In the genomic region with DNA sequence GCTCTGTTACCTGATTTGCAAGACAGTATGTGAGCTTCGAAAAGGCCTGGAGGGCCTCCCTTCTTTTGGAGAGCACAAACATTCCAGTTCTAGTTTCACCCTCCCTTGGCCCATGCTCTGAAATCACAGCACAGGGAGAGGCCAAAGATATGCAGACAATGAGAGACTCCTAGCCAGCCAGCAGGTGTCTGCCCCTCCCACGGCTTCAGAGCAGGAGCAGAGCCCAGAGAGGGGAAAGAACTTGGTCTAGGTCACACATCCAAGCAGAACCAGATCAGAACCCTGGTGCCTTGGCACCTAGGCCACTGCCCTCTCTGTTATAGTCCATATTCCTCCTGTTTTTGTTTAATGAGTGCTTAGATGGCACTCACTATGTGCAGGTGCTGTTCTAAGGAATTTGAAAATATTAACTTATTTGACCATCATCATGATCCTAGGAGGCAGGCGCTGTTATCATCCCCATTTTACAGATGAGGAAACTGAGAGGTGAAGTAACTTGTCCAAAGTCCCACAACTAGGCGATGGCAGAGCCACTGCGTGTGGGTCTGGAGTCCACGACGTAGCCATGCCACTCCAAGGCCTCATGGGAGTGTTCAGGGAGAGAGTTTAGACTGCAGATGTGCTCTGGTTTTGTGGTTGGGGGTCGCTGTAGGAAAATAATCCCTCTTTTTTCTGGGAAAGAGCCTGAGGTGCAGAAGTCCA, we compare ENCODE assay signal across 13 cellular contexts. TPM values are rescaled to one million over a fixed set of nuclear protein-coding genes. Genes with fewer than 3 reads are reported as not detected.
A peak's percentile ranks its signal among the peaks of the same experiment; 100 is the strongest.
DNase-seq lines count a peak whose midpoint lies in the region; ATAC-seq, FAIRE-seq and TF ChIP-seq lines count a peak whose summit lies in the region.
"Had no signal": no experiment of that assay in that cellular context is flagged by ENCODE, and none has a peak within 500 bp of the region (broad histone marks: within the 10 kb centered on the region; RNA-seq: fewer than 3 reads in every experiment).

No MANE protein-coding gene starts in this region.

- in situ Hi-C loops in HepG2 (cut with HindIII; ENCODE audit: extremely low pct_ligation_motif_present, low pct_unique_long_range_greater_than_20kb): no loop called here

- H3K9me3 Mint-ChIP-seq in nephron progenitor cell: no peaks in the 10 kb centered on the region

- no peaks in the 10 kb centered on the region for H4K20me1 ChIP-seq in HepG2 (ENCODE audit: insufficient read depth, low read length)

- no peak overlapping the region for H2AFZ ChIP-seq in HepG2 (ENCODE audit: low read length)

- no peak for FAIRE-seq in HepG2 (lab: Jason Lieb, UNC)
- FAIRE-seq: keratinocyte had no signal

- 7% methylated on average over 7 of the region's 8 CpGs for WGBS in HepG2 (ENCODE audit: low lambda C conversion rate)
- 87% methylated on average over 7 of the region's 8 CpGs for whole genome bisulfite sequencing in right lobe of liver (ENCODE audit: insufficient coverage, low coverage, low lambda C conversion rate, missing lambda C conversion rate)
- WGBS in esophagus squamous epithelium, 2 donors: 66 to 68% methylated on average over 5 to 8 of the region's 8 CpGs

- H3K36me3 Mint-ChIP-seq in nephron progenitor cell (ENCODE audit: low read depth): no peaks in the 10 kb centered on the region
- H3K36me3 Mint-ChIP-seq: activated CD8-positive, alpha-beta memory T cell treated with anti-CD3 and anti-CD28 coated beads, Interleukin-2, amount 10 ng/mL, durations not matched to agents 7 days and 5 days had no signal

- no peak overlapping the region for H3K4me2 ChIP-seq in HepG2 (ENCODE audit: low read depth, low read length)

- H3K27me3 ChIP-seq in HepG2 (ENCODE audit: control insufficient read depth in 1 of 2, insufficient read depth in 2 of 2, low read length in 2 of 2): peaks cover 0 to 38% of the 10 kb centered on the region in 2 experiments; a peak in 2 of 5 replicates
- no peaks in the 10 kb centered on the region for H3K27me3 ChIP-seq in right lobe of liver
- peaks cover 0 to 4% (median 0%) of the 10 kb centered on the region in 4 donors for H3K27me3 ChIP-seq in esophagus squamous epithelium
- H3K27me3 ChIP-seq in colonic mucosa: no peaks in the 10 kb centered on the region
- H3K27me3 ChIP-seq: adrenal gland had no signal

- peaks cover 54% of the 10 kb centered on the region for H3K4me1 Mint-ChIP-seq in nephron progenitor cell

- no peak overlapping the region for H3K4me3 ChIP-seq in HepG2 (replicated peaks in 1 of 3; ENCODE audit: insufficient read depth in 1 of 3, low read depth in 2 of 3, low read length in 3 of 3)
- no peak overlapping the region for H3K4me3 ChIP-seq in right lobe of liver
- no peak overlapping the region for H3K4me3 ChIP-seq in esophagus squamous epithelium
- no peak overlapping the region for H3K4me3 ChIP-seq in colonic mucosa
- H3K4me3 ChIP-seq: adrenal gland had no signal

- H3K9me3 ChIP-seq in HepG2 (ENCODE audit: low read length): no peaks in the 10 kb centered on the region
- H3K9me3 ChIP-seq in right lobe of liver: no peaks in the 10 kb centered on the region
- H3K9me3 ChIP-seq in esophagus squamous epithelium: no peaks in the 10 kb centered on the region
- H3K9me3 ChIP-seq in colonic mucosa: no peaks in the 10 kb centered on the region
- H3K9me3 ChIP-seq: adrenal gland had no signal

- TF ChIP-seq POLR2A in HepG2 (IDR thresholded peaks at IDR 0.05; ENCODE audit: insufficient read depth in 1 of 2, low read depth in 2 of 2, low read length in 2 of 2) (no peak), right lobe of liver (IDR thresholded peaks at IDR 0.05) (no peak), esophagus squamous epithelium (IDR thresholded peaks at IDR 0.05) (no peak)

- H3K27me3 Mint-ChIP-seq in nephron progenitor cell (ENCODE audit: low read depth, poor library complexity): peaks cover 36% of the 10 kb centered on the region

- CTCF ChIA-PET in HepG2 (lab: Yijun Ruan, JAX; ENCODE audit: low intra/inter-chr PET ratio, low total read pairs): no interaction called here

- H3K27ac ChIP-seq in HepG2 (ENCODE audit: extremely low read length, insufficient read depth, low read length) (no peak overlapping the region), right lobe of liver (peak overlapping the region in 1 of 3 donors; percentile 1), esophagus squamous epithelium (peak overlapping the region; percentile 38 to 85 (median 67)), colonic mucosa (no peak overlapping the region)
- H3K27ac ChIP-seq: epithelial cell of prostate had no signal

- no TSS peak for BruUV-seq in HepG2 (replicated peaks; lab: Mats Ljungman, UMichigan)

- H3K79me2 ChIP-seq in HepG2 (ENCODE audit: insufficient read depth, low read length): no peaks in the 10 kb centered on the region

- H3K4me1 ChIP-seq in HepG2 (ENCODE audit: insufficient read depth, low read length) (no peaks in the 10 kb centered on the region), right lobe of liver (no peaks in the 10 kb centered on the region), esophagus squamous epithelium (peaks cover 0 to 34% (median 17%) of the 10 kb centered on the region in 3 donors), colonic mucosa (no peaks in the 10 kb centered on the region)

- TF ChIP-seq EP300 in HepG2 (IDR thresholded peaks at IDR 0.05; ENCODE audit: low read depth in 2 of 2, low read length in 2 of 2): no peak
- TF ChIP-seq EP300 in HepG2 (CRISPR knock-in tag; IDR thresholded peaks at IDR 0.05; ENCODE audit: borderline replicate concordance): no peak

- H3K36me3 ChIP-seq in HepG2 (replicated peaks in 1 of 2; ENCODE audit: control insufficient read depth in 1 of 2, insufficient read depth in 2 of 2, low read length in 2 of 2) (no peaks in the 10 kb centered on the region), right lobe of liver (no peaks in the 10 kb centered on the region), esophagus squamous epithelium (peaks cover 0 to 7% (median 0%) of the 10 kb centered on the region in 3 donors), colonic mucosa (no peaks in the 10 kb centered on the region)

- H3K9ac ChIP-seq in HepG2 (ENCODE audit: insufficient read depth, low read depth, low read length) (no peak overlapping the region), colonic mucosa (ENCODE audit: low read depth in 2 of 2, low read length in 2 of 2) (no peak overlapping the region)

- DNase-seq in HepG2 (ENCODE audit: low spot score) (no peak), right lobe of liver (no peak), esophagus squamous epithelium (lab: John Stamatoyannopoulos, UW) (no peak), nephron progenitor cell (no peak), colonic mucosa (no peak), MV-4-11 (lab: John Stamatoyannopoulos, UW) (no peak), NCI-H146 (lab: John Stamatoyannopoulos, UW) (no peak)
- DNase-seq: NCI-H446 treated with DMSO at 0.1 percent for 48 hours had no signal

- peak; percentile 61 for ATAC-seq in HepG2
- no peak for ATAC-seq in right lobe of liver
- ATAC-seq in GM21619 (IDR thresholded peaks at IDR 0.05; ENCODE audit: unreplicated experiment): no peak

- TF ChIP-seq CTCF in HepG2 (CRISPR knock-in tag; IDR thresholded peaks at IDR 0.05) (no peak), right lobe of liver (IDR thresholded peaks at IDR 0.05) (no peak), esophagus squamous epithelium (IDR thresholded peaks at IDR 0.05) (no peak), nephron progenitor cell (IDR thresholded peaks at IDR 0.05) (no peak), colonic mucosa (IDR thresholded peaks at IDR 0.05) (no peak)

- peak overlapping the region; percentile 84 for H3K27ac Mint-ChIP-seq in nephron progenitor cell

- H3K4me3 Mint-ChIP-seq in nephron progenitor cell: peak overlapping the region; percentile 32
- H3K4me3 Mint-ChIP-seq: activated CD8-positive, alpha-beta memory T cell treated with anti-CD3 and anti-CD28 coated beads, Interleukin-2, amount 10 ng/mL, durations not matched to agents 7 days and 5 days had no signal

- TF ChIP-seq RAD21 in HepG2 (CRISPR knock-in tag; IDR thresholded peaks at IDR 0.05): no peak

- POLR2A ChIA-PET in HepG2 (lab: Yijun Ruan, JAX): no interaction called here

- intact Hi-C loops in HepG2 (cut with micrococcal nuclease; ENCODE audit: unreplicated experiment): no loop called here
- intact Hi-C loops in right lobe of liver (cut with DNase I): no loop called here
- intact Hi-C loops in esophagus squamous epithelium (cut with DNase I): no loop called here
- intact Hi-C loops in colonic mucosa (cut with DNase I): no loop called here

TF ChIP-seq in HepG2, 621 proteins besides CTCF, POLR2A, EP300 and RAD21:
- TF ChIP-seq ZMYM3 (CRISPR knock-in tag; IDR thresholded peaks at IDR 0.05) (peak; percentile 37; the same call in 1 of the 2 replicates), YEATS4 (CRISPR knock-in tag; IDR thresholded peaks at IDR 0.05; ENCODE audit: borderline replicate concordance) (no peak), ZNF629 (CRISPR knock-in tag; conservative IDR thresholded peaks at IDR 0.05) (peak; percentile 79)

RNA-seq across cellular contexts. Expression of gene TMOD1, which starts 27.2 kb away (rescaled TPM):
- total RNA-seq in HepG2 (2016; rRNA removed; fragmentation: Illumina TruSeq; extraction: Trizol) (0.04 TPM in 1 of 2 replicates, not detected in the other), right lobe of liver (10 to 100 TPM in 4 of 6 experiments, 1 to 10 TPM in 2; 5.9 to 14.3 (median 12.7) TPM), esophagus squamous epithelium (10 to 100 TPM in 1 of 4 donors, 1 to 10 TPM in 2, under 1 TPM in 1; 0.15 to 13.4 (median 2.4) TPM), colonic mucosa (1 to 10 TPM; 1.0 to 4.9 TPM)
- not detected in 2 replicates for total RNA-seq in HepG2 (2016; cell fraction: cytosol; rRNA removed; fragmentation: Illumina TruSeq; extraction: Trizol; ENCODE audit: low read depth)
- total RNA-seq in HepG2 (2016; cell fraction: insoluble cytoplasmic fraction; rRNA removed; fragmentation: Illumina TruSeq; extraction: Trizol): 0.06 TPM in 1 of 2 replicates, not detected in the other
- total RNA-seq in HepG2 (2016; cell fraction: membrane; rRNA removed; fragmentation: Illumina TruSeq; extraction: Trizol): 0.07 TPM in 1 of 2 replicates, not detected in the other
- total RNA-seq in HepG2 (2016; cell fraction: nucleus; rRNA removed; fragmentation: Illumina TruSeq; extraction: Trizol): 0.16 TPM in 1 of 2 replicates, not detected in the other
- polyA plus RNA-seq in HepG2 (2011; rRNA removed): 0.04 and 0.07 TPM in 2 replicates
- 0.03 TPM in 2 replicates for polyA plus RNA-seq in HepG2 (2011; cell fraction: cytosol; rRNA removed)
- polyA plus RNA-seq in HepG2 (2011; cell fraction: nucleus; rRNA removed): 0.05 TPM in 1 of 2 replicates, not detected in the other
- 0.31 and 0.40 TPM in 2 replicates for polyA plus RNA-seq in HepG2 (2012)
- polyA plus RNA-seq in HepG2 (2016; cell fraction: cytosol; fragmentation: Illumina TruSeq; extraction: Trizol; ENCODE audit: low read depth): 0.09 TPM in 1 of 2 replicates, not detected in the other
- 0.19 TPM in 1 of 2 replicates, not detected in the other for polyA plus RNA-seq in HepG2 (2016; cell fraction: insoluble cytoplasmic fraction; fragmentation: Illumina TruSeq; extraction: Trizol; ENCODE audit: low read depth)
- polyA plus RNA-seq in HepG2 (2016; cell fraction: membrane; fragmentation: Illumina TruSeq; extraction: Trizol; ENCODE audit: low read depth): 0.06 and 0.07 TPM in 2 replicates
- 0.13 TPM in 1 of 2 replicates, not detected in the other for polyA plus RNA-seq in HepG2 (2016; cell fraction: nucleus; fragmentation: Illumina TruSeq; extraction: Trizol; ENCODE audit: insufficient read depth, low read depth)
- polyA minus RNA-seq in HepG2 (2011; rRNA and poly(A)+ RNA removed; ENCODE audit: low replicate concordance): 0.98 TPM in 1 of 2 replicates, not detected in the other
- polyA minus RNA-seq in HepG2 (2011; cell fraction: cytosol; rRNA and poly(A)+ RNA removed): not detected in 2 replicates
- not detected in 2 replicates for polyA minus RNA-seq in HepG2 (2011; cell fraction: nucleus; rRNA and poly(A)+ RNA removed)
- polyA plus RNA-seq: keratinocyte had no signal

Comparison
In these comparisons a context has a peak if more than half of its experiments do, and no peak if none do; other contexts are left out.
1. H3K27ac ChIP-seq: peak in esophagus squamous epithelium (4 of 4); none in HepG2 (single experiment) and colonic mucosa (single experiment).